Comparison of ENCODE assay signal across 9 cellular contexts in genomic region chrX:17591741-17592110, GRCh38.
DNase-seq lines count a peak whose midpoint lies in the region; ATAC-seq and TF ChIP-seq lines count a peak whose summit lies in the region.
"Had no signal": no experiment of that assay in that cellular context is flagged by ENCODE, and none has a peak within 500 bp of the region (broad histone marks: within the 10 kb centered on the region; RNA-seq: fewer than 3 reads in every experiment).

No MANE protein-coding gene starts in this region.

- H3K27me3 ChIP-seq in RWPE2 (ENCODE audit: insufficient read depth, poor library complexity, severe bottlenecking) (no peaks in the 10 kb centered on the region), stomach (no peaks in the 10 kb centered on the region), mesendoderm (ENCODE audit: insufficient read depth, low read length, poor library complexity) (no peaks in the 10 kb centered on the region)

- no peak for TF ChIP-seq CTCF in RWPE2 (IDR thresholded peaks at IDR 0.05; ENCODE audit: poor library complexity, severe bottlenecking)
- no peak for TF ChIP-seq CTCF in fibroblast of mammary gland (conservative IDR thresholded peaks at IDR 0.05; ENCODE audit: control insufficient read depth, insufficient read depth, low read depth, low read length)
- no peak for TF ChIP-seq CTCF in stomach (IDR thresholded peaks at IDR 0.05)

- H3K56ac ChIP-seq in mesendoderm (ENCODE audit: low read length): no peak overlapping the region

- ATAC-seq in RWPE2 (ENCODE audit: low read depth): peak; percentile 48

- no peak overlapping the region for H2BK120ac ChIP-seq in mesendoderm (ENCODE audit: low read depth, low read length)

- intact Hi-C loops in stomach (cut with DNase I; ENCODE audit: low total_unique reads): no loop called here

- no peak overlapping the region for H4K8ac ChIP-seq in mesendoderm (ENCODE audit: low read depth, low read length)

- H3K4ac ChIP-seq in mesendoderm (ENCODE audit: low read depth, low read length): no peak overlapping the region

- H3K27ac ChIP-seq in RWPE2 (ENCODE audit: poor library complexity, severe bottlenecking) (peak overlapping the region; percentile 14), stomach (peak overlapping the region in 4 of 5 donors; percentile 47 to 61 (median 53)), mesendoderm (ENCODE audit: low read depth, low read length) (no peak overlapping the region)
- H3K27ac ChIP-seq: BLaER1 had no signal

- H3K18ac ChIP-seq in mesendoderm (ENCODE audit: low read length): no peak overlapping the region

- H3K4me1 ChIP-seq in RWPE2 (ENCODE audit: insufficient read depth, poor library complexity, severe bottlenecking) (peaks cover 27% of the 10 kb centered on the region), stomach (peaks cover 0 to 38% (median 17%) of the 10 kb centered on the region in 4 donors), mesendoderm (ENCODE audit: control insufficient read depth, low read depth, low read length) (no peaks in the 10 kb centered on the region)
- H3K4me1 ChIP-seq: BLaER1 had no signal

- 7 to 41% (median 22%) methylated on average over 2 to 4 of the region's 4 CpGs for WGBS in stomach, 5 donors
- WGBS in mesendoderm (ENCODE audit: extremely low coverage, insufficient coverage, low lambda C conversion rate): no CpG with 5 or more reads among the region's 4 CpGs

- H3K9me3 ChIP-seq in RWPE2 (ENCODE audit: severe bottlenecking) (no peaks in the 10 kb centered on the region), stomach (no peaks in the 10 kb centered on the region)
- H3K9me3 ChIP-seq: BLaER1 had no signal

- no peak overlapping the region for H2AK5ac ChIP-seq in mesendoderm (ENCODE audit: low read length)

- H2BK5ac ChIP-seq in mesendoderm (ENCODE audit: low read length): no peak overlapping the region

- peak; percentile 17 for DNase-seq in activated CD4-positive, alpha-beta T cell treated with anti-CD3 and anti-CD28 coated beads for 48 hours
- no peak for DNase-seq in activated CD4-positive, alpha-beta T cell treated with anti-CD3 and anti-CD28 coated beads, Interleukin-2, amount 50 U/mL, for 4 hours
- DNase-seq in RWPE2 (ENCODE audit: low spot score) (no peak), fibroblast of mammary gland (ENCODE audit: low read depth) (peak; percentile 72), stomach (no peak), HuH-7 (ENCODE audit: low spot score) (no peak), mesendoderm (no peak)
- no peak for DNase-seq in stimulated activated naive CD4-positive, alpha-beta T cell (lab: John Stamatoyannopoulos, UW)

- no peak for TF ChIP-seq EP300 in stomach (IDR thresholded peaks at IDR 0.05)

- H3K9ac ChIP-seq in mesendoderm (ENCODE audit: low read length): no peak overlapping the region
- H3K9ac ChIP-seq: BLaER1 had no signal

- no peak overlapping the region for H3K4me2 ChIP-seq in mesendoderm (ENCODE audit: low read length)
- H3K4me2 ChIP-seq: BLaER1 had no signal

- no peak overlapping the region for H3K4me3 ChIP-seq in RWPE2 (ENCODE audit: severe bottlenecking)
- H3K4me3 ChIP-seq in fibroblast of mammary gland (ENCODE audit: control insufficient read depth, low read depth, low read length): peak overlapping the region; percentile 27
- peak overlapping the region in 2 of 4 donors; percentile 13 to 18 for H3K4me3 ChIP-seq in stomach
- H3K4me3 ChIP-seq in mesendoderm (ENCODE audit: low read length): no peak overlapping the region
- H3K4me3 ChIP-seq: BLaER1 had no signal

- H3K36me3 ChIP-seq in RWPE2 (ENCODE audit: low read depth) (no peaks in the 10 kb centered on the region), stomach (no peaks in the 10 kb centered on the region), mesendoderm (ENCODE audit: control insufficient read depth, insufficient read depth, low read length) (no peaks in the 10 kb centered on the region)
- H3K36me3 ChIP-seq: BLaER1 had no signal

- TF ChIP-seq POLR2A in stomach (IDR thresholded peaks at IDR 0.05): no peak

- no peak overlapping the region for H2BK15ac ChIP-seq in mesendoderm (replicated peaks; ENCODE audit: low read depth)

- H3K79me2 ChIP-seq in mesendoderm (ENCODE audit: control insufficient read depth, insufficient read depth, low read length): no peaks in the 10 kb centered on the region

- H4K5ac ChIP-seq in mesendoderm (ENCODE audit: low read length): no peak overlapping the region

- no peaks in the 10 kb centered on the region for H3K79me1 ChIP-seq in mesendoderm (ENCODE audit: low read length)

- H3K23ac ChIP-seq in mesendoderm (ENCODE audit: low read length): no peak overlapping the region

Comparison
In these comparisons a context has a peak if more than half of its experiments do, and no peak if none do; other contexts are left out.
1. DNase-seq: peak in activated CD4-positive, alpha-beta T cell treated with anti-CD3 and anti-CD28 coated beads for 48 hours (single experiment) and fibroblast of mammary gland (single experiment); none in activated CD4-positive, alpha-beta T cell treated with anti-CD3 and anti-CD28 coated beads, Interleukin-2, amount 50 U/mL, for 4 hours (0 of 2), RWPE2 (single experiment), stomach (single experiment), HuH-7 (single experiment), stimulated activated naive CD4-positive, alpha-beta T cell (0 of 6) and mesendoderm (single experiment).